In the genomic region with DNA sequence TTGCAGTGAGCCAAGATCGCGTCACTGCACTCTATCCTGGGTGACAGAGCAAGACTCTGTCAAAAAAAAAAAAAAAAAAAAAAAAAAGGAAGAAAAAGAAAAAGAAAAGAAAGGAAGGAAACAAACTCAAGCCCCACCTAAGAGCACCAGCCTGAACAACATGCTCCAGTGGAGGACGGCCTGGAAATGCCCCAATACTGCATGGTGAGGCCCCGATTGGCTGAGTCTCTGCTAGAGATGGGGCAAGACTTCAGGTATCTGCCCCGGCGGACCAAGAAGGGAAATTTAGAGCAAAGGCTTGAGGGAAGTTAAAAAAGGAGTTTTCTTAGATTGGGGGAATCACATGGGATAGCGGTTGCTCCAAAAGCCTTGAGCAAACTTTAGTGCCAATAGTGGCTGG, we compare ENCODE assay signal across 33 cellular contexts.
"Had no signal": no experiment of that assay in that cellular context is flagged by ENCODE, and none has a peak within 500 bp of the region (broad histone marks: within the 10 kb centered on the region; RNA-seq: fewer than 3 reads in every experiment).

No MANE protein-coding gene starts in this region.

- ATAC-seq: activated CD4-positive, alpha-beta T cell treated with anti-CD3 and anti-CD28 coated beads for 36 hours; activated CD4-positive, CD25-positive, alpha-beta regulatory T cell treated with anti-CD3 and anti-CD28 coated beads, Interleukin-2, amount 50 U/mL, for 24 hours; activated CD8-positive, alpha-beta T cell treated with anti-CD3 and anti-CD28 coated beads, Interleukin-2, amount 10 ng/mL, durations not matched to agents 7 days and 5 days; PC-3 had no signal

- H3K4me2 ChIP-seq: KMS-11, SK-N-SH had no signal

- H3K9me3 ChIP-seq: Peyer's patch, SJSA1, SK-N-SH had no signal

- DNase-seq: activated CD4-positive, alpha-beta T cell treated with anti-CD3 and anti-CD28 coated beads for 36 hours; activated CD4-positive, alpha-beta T cell treated with anti-CD3 and anti-CD28 coated beads, Interleukin-2, amount 10 ng/mL, durations not matched to agents 7 days and 5 days; activated CD4-positive, alpha-beta T cell treated with anti-CD3 and anti-CD28 coated beads, Interleukin-2, amount 50 U/mL, for 48 hours; activated CD8-positive, alpha-beta T cell treated with anti-CD3 and anti-CD28 coated beads, Interleukin-2, amount 10 ng/mL, durations not matched to agents 7 days and 5 days; activated naive CD4-positive, alpha-beta T cell treated with anti-CD3 and anti-CD28 coated beads, Interleukin-2, amount 10 ng/mL, durations not matched to agents 7 days and 5 days; activated naive CD8-positive, alpha-beta T cell treated with anti-CD3 and anti-CD28 coated beads for 36 hours; activated T-cell treated with anti-CD3 and anti-CD28 coated beads, Interleukin-2, amount 50 U/mL, for 24 hours; amniotic stem cell; aorta; brain microvascular endothelial cell; central memory CD4-positive, alpha-beta T cell; MM.1S; NCI-H1092 treated with DMSO at 0.1 percent for 48 hours; NCI-H1417; NCI-H146; NCI-H187; NCI-H2029 treated with DMSO at 0.1 percent for 48 hours; NCI-H2107; NCI-H2171; NCI-H510A; NCI-H526 treated with DMSO at 0.1 percent for 48 hours; NCI-H82; PC-3; RPMI8226; SHP77 treated with DMSO at 0.1 percent for 48 hours; SK-N-SH had no signal

- H3K27ac ChIP-seq: brain microvascular endothelial cell, KMS-11, Peyer's patch, SJSA1 had no signal

- H3K9me3 Mint-ChIP-seq: activated CD4-positive, alpha-beta T cell treated with anti-CD3 and anti-CD28 coated beads, Interleukin-2, amount 10 ng/mL, durations not matched to agents 7 days and 5 days; activated naive CD4-positive, alpha-beta T cell treated with anti-CD3 and anti-CD28 coated beads, Interleukin-2, amount 10 ng/mL, durations not matched to agents 7 days and 5 days; activated naive CD8-positive, alpha-beta T cell treated with anti-CD3 and anti-CD28 coated beads for 36 hours; activated T-cell treated with anti-CD3 and anti-CD28 coated beads, Interleukin-2, amount 50 U/mL, for 24 hours; activated T-helper 2 cell treated with anti-CD3 and anti-CD28 coated beads, Interferon-gamma antibody, Interleukin-2, Interleukin-4, amounts not matched to agents 10 μg/mL and 5 μg/mL and 100 μg/mL, durations not matched to agents 14 hours and 24 hours and 36 hours; T-helper 1 cell treated with Interleukin-12 subunit alpha and Interleukin-12 subunit beta and Interleukin-4 antibody, amounts not matched to agents 30 μg/mL and 1 μg/mL, for 36 hours; T-helper 2 cell treated with Interferon-gamma antibody and Interleukin-4, amounts not matched to agents 5 μg/mL and 100 μg/mL, for 36 hours had no signal

- H3K9ac ChIP-seq: KMS-11, SK-N-SH had no signal

- H3K36me3 ChIP-seq: brain microvascular endothelial cell, Peyer's patch, SJSA1 had no signal

- H3K4me1 Mint-ChIP-seq: activated CD4-positive, alpha-beta T cell treated with anti-CD3 and anti-CD28 coated beads for 36 hours had no signal

- H3K4me1 ChIP-seq: Peyer's patch, SJSA1 had no signal

- H3K27me3 Mint-ChIP-seq: activated CD4-positive, alpha-beta T cell treated with anti-CD3 and anti-CD28 coated beads for 36 hours; activated CD4-positive, alpha-beta T cell treated with anti-CD3 and anti-CD28 coated beads, Interleukin-2, amount 10 ng/mL, durations not matched to agents 7 days and 5 days; activated naive CD8-positive, alpha-beta T cell treated with anti-CD3 and anti-CD28 coated beads for 36 hours; activated T-cell treated with anti-CD3 and anti-CD28 coated beads, Interleukin-2, amount 50 U/mL, for 24 hours had no signal

- H3K4me3 ChIP-seq: Peyer's patch, SJSA1 had no signal

- H3K4me3 Mint-ChIP-seq: activated CD4-positive, alpha-beta T cell treated with anti-CD3 and anti-CD28 coated beads for 36 hours; activated CD4-positive, alpha-beta T cell treated with anti-CD3 and anti-CD28 coated beads, Interleukin-2, amount 10 ng/mL, durations not matched to agents 7 days and 5 days; activated CD8-positive, alpha-beta T cell treated with anti-CD3 and anti-CD28 coated beads, Interleukin-2, amount 10 ng/mL, durations not matched to agents 7 days and 5 days; activated naive CD4-positive, alpha-beta T cell treated with anti-CD3 and anti-CD28 coated beads, Interleukin-2, amount 10 ng/mL, durations not matched to agents 7 days and 5 days; activated naive CD8-positive, alpha-beta T cell treated with anti-CD3 and anti-CD28 coated beads for 36 hours; activated T-cell treated with anti-CD3 and anti-CD28 coated beads, Interleukin-2, amount 50 U/mL, for 24 hours; T-helper 1 cell treated with Interleukin-12 subunit alpha and Interleukin-12 subunit beta and Interleukin-4 antibody, amounts not matched to agents 30 μg/mL and 1 μg/mL, for 36 hours; T-helper 2 cell treated with Interferon-gamma antibody and Interleukin-4, amounts not matched to agents 5 μg/mL and 100 μg/mL, for 36 hours had no signal

- H3K36me3 Mint-ChIP-seq: activated naive CD4-positive, alpha-beta T cell treated with anti-CD3 and anti-CD28 coated beads, Interleukin-2, amount 10 ng/mL, durations not matched to agents 7 days and 5 days; activated naive CD8-positive, alpha-beta T cell treated with anti-CD3 and anti-CD28 coated beads for 36 hours had no signal

- H3K27me3 ChIP-seq: brain microvascular endothelial cell, Peyer's patch, SJSA1 had no signal

- H3K27ac Mint-ChIP-seq: activated CD4-positive, alpha-beta T cell treated with anti-CD3 and anti-CD28 coated beads for 36 hours; activated CD4-positive, alpha-beta T cell treated with anti-CD3 and anti-CD28 coated beads, Interleukin-2, amount 10 ng/mL, durations not matched to agents 7 days and 5 days; activated CD8-positive, alpha-beta T cell treated with anti-CD3 and anti-CD28 coated beads, Interleukin-2, amount 10 ng/mL, durations not matched to agents 7 days and 5 days; activated naive CD4-positive, alpha-beta T cell treated with anti-CD3 and anti-CD28 coated beads, Interleukin-2, amount 10 ng/mL, durations not matched to agents 7 days and 5 days; activated naive CD8-positive, alpha-beta T cell treated with anti-CD3 and anti-CD28 coated beads for 36 hours; activated T-cell treated with anti-CD3 and anti-CD28 coated beads, Interleukin-2, amount 50 U/mL, for 24 hours; activated T-helper 2 cell treated with anti-CD3 and anti-CD28 coated beads, Interferon-gamma antibody, Interleukin-2, Interleukin-4, amounts not matched to agents 10 μg/mL and 5 μg/mL and 100 μg/mL, durations not matched to agents 14 hours and 24 hours and 36 hours; T-helper 1 cell treated with Interleukin-12 subunit alpha and Interleukin-12 subunit beta and Interleukin-4 antibody, amounts not matched to agents 30 μg/mL and 1 μg/mL, for 36 hours; T-helper 2 cell treated with Interferon-gamma antibody and Interleukin-4, amounts not matched to agents 5 μg/mL and 100 μg/mL, for 36 hours had no signal
